9 cellular contexts compared by ENCODE assay signal in genomic region chr5:169656125-169656990, GRCh38. TPM values are rescaled to one million over a fixed set of nuclear protein-coding genes. Genes with fewer than 3 reads are reported as not detected.
DNase-seq lines count a peak whose midpoint lies in the region; ATAC-seq, FAIRE-seq and TF ChIP-seq lines count a peak whose summit lies in the region.
"Had no signal": no experiment of that assay in that cellular context is flagged by ENCODE, and none has a peak within 500 bp of the region (broad histone marks: within the 10 kb centered on the region; RNA-seq: fewer than 3 reads in every experiment).

No MANE protein-coding gene starts in this region.

- no peaks in the 10 kb centered on the region for H3K9me2 ChIP-seq in hepatocyte (replicated peaks; ENCODE audit: insufficient read depth)

- H2AFZ ChIP-seq in hepatocyte: no peak overlapping the region

- ATAC-seq in GM21390 (IDR thresholded peaks at IDR 0.05; ENCODE audit: unreplicated experiment) (peak; percentile 74), HG03442 (IDR thresholded peaks at IDR 0.05; ENCODE audit: unreplicated experiment) (peak; percentile 68)

- peak; percentile 96 for FAIRE-seq in GM18507 (lab: Jason Lieb, UNC)

- H3K36me3 ChIP-seq in hepatocyte (replicated peaks; ENCODE audit: insufficient read depth, low read depth): no peaks in the 10 kb centered on the region

- TF ChIP-seq CTCF in fibroblast of mammary gland (conservative IDR thresholded peaks at IDR 0.05; ENCODE audit: control insufficient read depth, insufficient read depth, low read depth, low read length): no peak
- TF ChIP-seq CTCF in hepatocyte (IDR thresholded peaks at IDR 0.05; ENCODE audit: poor library complexity): no peak

- H3K27ac ChIP-seq in hepatocyte: no peak overlapping the region

- no peaks in the 10 kb centered on the region for H3K79me2 ChIP-seq in hepatocyte

- H4K20me1 ChIP-seq in hepatocyte (ENCODE audit: insufficient read depth, poor library complexity, severe bottlenecking): no peaks in the 10 kb centered on the region

- H3K4me2 ChIP-seq in hepatocyte: no peak overlapping the region

- no peaks in the 10 kb centered on the region for H3K9me3 ChIP-seq in hepatocyte (ENCODE audit: low read depth)

- no peak for DNase-seq in GM18507 (ENCODE audit: extremely low spot score, insufficient read length, low read depth)
- peak; percentile 78 for DNase-seq in fibroblast of mammary gland (ENCODE audit: low read depth)
- no peak for DNase-seq in cerebellum (ENCODE audit: low spot score)
- no peak for DNase-seq in hepatocyte (ENCODE audit: low spot score)
- no peak for DNase-seq in NCI-H2227 (lab: John Stamatoyannopoulos, UW; ENCODE audit: unreplicated experiment)
- no peak for DNase-seq in activated effector memory CD4-positive, alpha-beta T cell treated with anti-CD3 and anti-CD28 coated beads, Interleukin-2, amount 50 U/mL, for 16 hours
- DNase-seq: T1000 had no signal

- no peaks in the 10 kb centered on the region for H3K27me3 ChIP-seq in hepatocyte

- H3K4me1 ChIP-seq in hepatocyte (ENCODE audit: insufficient read depth): no peaks in the 10 kb centered on the region

- WGBS in hepatocyte (ENCODE audit: low lambda C conversion rate, missing lambda C conversion rate): 91% methylated on average over 15 of the region's 15 CpGs

- no peak overlapping the region for H3K4me3 ChIP-seq in fibroblast of mammary gland (ENCODE audit: control insufficient read depth, low read depth, low read length)
- no peak overlapping the region for H3K4me3 ChIP-seq in hepatocyte

RNA-seq across cellular contexts. Expression of gene DOCK2, which starts 19.3 kb away (rescaled TPM):
- total RNA-seq in cerebellum: 5.8 TPM
- 0.48 and 0.60 TPM in 2 replicates for total RNA-seq in hepatocyte
- 0.62 TPM in 1 of 2 replicates, not detected in the other for polyA plus RNA-seq in hepatocyte
